ENCODE assay signal across 1 cellular context in genomic region chr11:3160252-3161031, GRCh38.
A peak's percentile ranks its signal among the peaks of the same experiment; 100 is the strongest.
TF ChIP-seq lines count a peak whose summit lies in the region.

No MANE protein-coding gene starts in this region.

TF ChIP-seq in H1, 55 proteins besides CTCF, POLR2A, EP300 and RAD21 (continued from another document):
- TF ChIP-seq KDM4A (IDR thresholded peaks at IDR 0.05; ENCODE audit: low read depth, low read length, severe bottlenecking), result peak; percentile 86
- TF ChIP-seq TBP (IDR thresholded peaks at IDR 0.05; ENCODE audit: low read depth, low read length), result peak; percentile 31; the same call in 1 of the 2 replicates
- no peak for TF ChIP-seq POU5F1 (IDR thresholded peaks at IDR 0.05; ENCODE audit: low read depth, low read length)
- peak; percentile 35 for TF ChIP-seq SAP30 (IDR thresholded peaks at IDR 0.05; ENCODE audit: insufficient read depth, insufficient replicate concordance, low read length)
- TF ChIP-seq HDAC6 (IDR thresholded peaks at IDR 0.05; ENCODE audit: low read depth, low read length), result no peak
- TF ChIP-seq POLR2AphosphoS5 (IDR thresholded peaks at IDR 0.05; ENCODE audit: low read depth, low read length), result no peak
- TF ChIP-seq TAF1 (IDR thresholded peaks at IDR 0.05; ENCODE audit: low read depth, low read length), result 0 out of 2 replicates have a peak, but pooled peaks have one; percentile 43
- peak; percentile 97 for TF ChIP-seq MAFK (IDR thresholded peaks at IDR 0.05; ENCODE audit: low read depth, low read length)
- TF ChIP-seq GTF2F1 (IDR thresholded peaks at IDR 0.05; ENCODE audit: borderline replicate concordance, low read depth, low read length), result no peak
- no peak for TF ChIP-seq FOSL1 (IDR thresholded peaks at IDR 0.05; ENCODE audit: insufficient read depth, low read depth, low read length)
- no peak for TF ChIP-seq USF2 (IDR thresholded peaks at IDR 0.05; ENCODE audit: low read length)
- peak; percentile 31; the same call in 1 of the 2 replicates for TF ChIP-seq MAX (IDR thresholded peaks at IDR 0.05)
- TF ChIP-seq SIN3A (conservative IDR thresholded peaks at IDR 0.05 in 1 of 2, IDR thresholded peaks at IDR 0.05 in 1 of 2; ENCODE audit: low read depth in 1 of 2, low read length in 2 of 2), result peak; percentile 25 to 67; a peak in 1 of 4 replicates
- TF ChIP-seq CBX8 (IDR thresholded peaks at IDR 0.05; ENCODE audit: borderline replicate concordance, low read depth, low read length), result no peak
- no peak for TF ChIP-seq CEBPB (IDR thresholded peaks at IDR 0.05; ENCODE audit: low read depth, low read length)
- peak; percentile 61; the same call in 1 of the 2 replicates for TF ChIP-seq EGR1 (IDR thresholded peaks at IDR 0.05; ENCODE audit: borderline replicate concordance, low read depth, low read length)
- no peak for TF ChIP-seq HDAC2 (IDR thresholded peaks at IDR 0.05; ENCODE audit: borderline replicate concordance in 1 of 2, low read depth in 2 of 2, low read length in 2 of 2)
- TF ChIP-seq E2F6 (IDR thresholded peaks at IDR 0.05), result no peak
- TF ChIP-seq ATF2 (IDR thresholded peaks at IDR 0.05; ENCODE audit: low read length), result no peak
- no peak for TF ChIP-seq CBX5 (IDR thresholded peaks at IDR 0.05; ENCODE audit: low read depth, low read length)
- no peak for TF ChIP-seq RXRA (IDR thresholded peaks at IDR 0.05; ENCODE audit: insufficient read depth, low read depth, low read length)
- TF ChIP-seq SRF (IDR thresholded peaks at IDR 0.05; ENCODE audit: low read depth, low read length), result no peak
- no peak for TF ChIP-seq SUZ12 (IDR thresholded peaks at IDR 0.05; ENCODE audit: low read length)
- no peak for TF ChIP-seq ATF3 (IDR thresholded peaks at IDR 0.05; ENCODE audit: insufficient read depth, low read depth, low read length)
- no peak for TF ChIP-seq KDM1A (IDR thresholded peaks at IDR 0.05; ENCODE audit: borderline replicate concordance, low read length)
- no peak for TF ChIP-seq SP4 (IDR thresholded peaks at IDR 0.05; ENCODE audit: low read length)
- TF ChIP-seq CHD1 (IDR thresholded peaks at IDR 0.05; ENCODE audit: low read depth, low read length), result no peak
- TF ChIP-seq SIX5 (IDR thresholded peaks at IDR 0.05; ENCODE audit: low read depth, low read length), result no peak
- TF ChIP-seq RBBP5 (IDR thresholded peaks at IDR 0.05; ENCODE audit: borderline replicate concordance, low read depth, low read length), result peak; percentile 32; the same call in 1 of the 2 replicates
- no peak for TF ChIP-seq GABPA (IDR thresholded peaks at IDR 0.05; ENCODE audit: borderline replicate concordance, insufficient read depth, low read length)
- TF ChIP-seq JUN (IDR thresholded peaks at IDR 0.05; ENCODE audit: low read depth, low read length), result no peak
- peak; percentile 76 for TF ChIP-seq YY1 (IDR thresholded peaks at IDR 0.05; ENCODE audit: low read depth, low read length)
- peak; percentile 36; the same call in 1 of the 2 replicates for TF ChIP-seq CREB1 (IDR thresholded peaks at IDR 0.05)
- TF ChIP-seq EZH2 (IDR thresholded peaks at IDR 0.05; ENCODE audit: low read depth, low read length, severe bottlenecking), result no peak
- TF ChIP-seq BRCA1 (IDR thresholded peaks at IDR 0.05; ENCODE audit: low read depth, low read length), result no peak
- no peak for TF ChIP-seq TAF7 (optimal IDR thresholded peaks at IDR 0.05; ENCODE audit: borderline replicate concordance, low read depth, low read length)
TF ChIP-seq in H1: peak in this region for 14.
